In genomic region chr1:3651011-3651938, GRCh38 we compare ENCODE assay signal across 10 cellular contexts. TPM values are rescaled to one million over a fixed set of nuclear protein-coding genes. Genes with fewer than 3 reads are reported as not detected.
DNase-seq lines count a peak whose midpoint lies in the region; ATAC-seq, FAIRE-seq and TF ChIP-seq lines count a peak whose summit lies in the region.
"Had no signal": no experiment of that assay in that cellular context is flagged by ENCODE, and none has a peak within 500 bp of the region (broad histone marks: within the 10 kb centered on the region; RNA-seq: fewer than 3 reads in every experiment).

No MANE protein-coding gene starts in this region.

- SMC1A ChIA-PET in GM12878 (lab: Charles Lee; ENCODE audit: uncharacterized antibody, unreplicated experiment): interaction anchor here (1.2 to 7.7 kb wide), 4 partner anchors 7 to 26 kb away, joined by 3 to 117 read pairs (median 59); no protein-coding TSS in a partner anchor

- in situ Hi-C loops in HAP-1 (cut with MboI; ENCODE audit: low sequenced_read_pairs) (no loop called here), GM12878 (cut with MboI) (no loop called here), transverse colon (cut with MboI; ENCODE audit: low pct_ligation_motif_present in 1 of 4, low pct_unique_long_range_greater_than_20kb in 1 of 4, low sequenced_read_pairs in 3 of 4) (no loop called here)

- peaks cover 38% of the 10 kb centered on the region for H3K4me1 ChIP-seq in CD4-positive, CD25-positive, alpha-beta regulatory T cell (ENCODE audit: control insufficient read depth, insufficient read depth, low read length, poor library complexity, severe bottlenecking)
- H3K4me1 ChIP-seq in HAP-1 (peaks cover 13% of the 10 kb centered on the region), GM12878 (ENCODE audit: control insufficient read depth, insufficient read depth, low read length) (peaks cover 22% of the 10 kb centered on the region), transverse colon (peaks cover 12 to 43% (median 35%) of the 10 kb centered on the region in 4 donors)
- peaks cover 11 to 16% of the 10 kb centered on the region in 2 donors for H3K4me1 ChIP-seq in naive thymus-derived CD4-positive, alpha-beta T cell (ENCODE audit: control insufficient read depth in 2 of 2, insufficient read depth in 2 of 2, low read length in 2 of 2)

- H3K4me3 Mint-ChIP-seq in CD4-positive, CD25-positive, alpha-beta regulatory T cell: peak overlapping the region in 3 of 4 donors; percentile 57 to 71 (median 69)
- H3K4me3 Mint-ChIP-seq in naive thymus-derived CD4-positive, alpha-beta T cell: peak overlapping the region in 9 of 10 donors; percentile 39 to 88 (median 70)

- peaks cover 44% of the 10 kb centered on the region for H3K27me3 Mint-ChIP-seq in CD4-positive, CD25-positive, alpha-beta regulatory T cell
- H3K27me3 Mint-ChIP-seq in naive thymus-derived CD4-positive, alpha-beta T cell: peaks cover 29 to 42% (median 33%) of the 10 kb centered on the region in 5 donors

- H2AFZ ChIP-seq in GM12878 (ENCODE audit: control insufficient read depth, low read depth, low read length): peak overlapping the region; percentile 24; the same call in 1 of the 2 replicates

- TF ChIP-seq RAD21 in GM12878 (IDR thresholded peaks at IDR 0.05; ENCODE audit: insufficient read depth, low read depth, low read length): no peak

- no peaks in the 10 kb centered on the region for H4K20me1 ChIP-seq in GM12878 (ENCODE audit: control insufficient read depth, insufficient read depth)

- no peak overlapping the region for H3K4me3 ChIP-seq in CD4-positive, CD25-positive, alpha-beta regulatory T cell (ENCODE audit: low read depth, low read length)
- H3K4me3 ChIP-seq in HAP-1: peak overlapping the region; percentile 61
- peak overlapping the region; percentile 82 for H3K4me3 ChIP-seq in GM12878
- H3K4me3 ChIP-seq in naive thymus-derived CD4-positive, alpha-beta T cell (ENCODE audit: low read length): no peak overlapping the region
- H3K4me3 ChIP-seq in transverse colon: peak overlapping the region in 2 of 4 donors; percentile 35 to 93

- CTCF ChIA-PET in GM12878 (lab: Yijun Ruan, JAX): interaction anchor here (1.4 to 7.7 kb wide), 4 partner anchors 13 to 73 kb away, joined by 3 to 91 read pairs (median 36); no protein-coding TSS in a partner anchor
- CTCF ChIA-PET in naive thymus-derived CD4-positive, alpha-beta T cell (lab: Charles Lee): no interaction called here

- H3K36me3 ChIP-seq in CD4-positive, CD25-positive, alpha-beta regulatory T cell (ENCODE audit: control insufficient read depth, insufficient read depth, low read length): peaks cover 9% of the 10 kb centered on the region
- H3K36me3 ChIP-seq in HAP-1 (replicated peaks) (peaks cover 13% of the 10 kb centered on the region), GM12878 (ENCODE audit: control insufficient read depth in 2 of 2, insufficient read depth in 2 of 2, low read length in 1 of 2) (peaks cover 1 to 13% of the 10 kb centered on the region in 2 experiments; a peak in 2 of 4 replicates), transverse colon (peaks cover 0 to 11% (median 5%) of the 10 kb centered on the region in 4 donors)
- peaks cover 0 to 12% (median 0%) of the 10 kb centered on the region in 3 experiments for H3K36me3 ChIP-seq in naive thymus-derived CD4-positive, alpha-beta T cell (ENCODE audit: control insufficient read depth in 2 of 3, insufficient read depth in 3 of 3, low read length in 3 of 3)

- peak overlapping the region; percentile 82; the same call in 1 of the 2 replicates for H3K9ac ChIP-seq in GM12878 (ENCODE audit: control insufficient read depth, insufficient read depth, low read length)

- H3K9me3 Mint-ChIP-seq in CD4-positive, CD25-positive, alpha-beta regulatory T cell: peaks cover 0 to 4% (median 0%) of the 10 kb centered on the region in 7 donors
- H3K9me3 Mint-ChIP-seq in naive thymus-derived CD4-positive, alpha-beta T cell: no peaks in the 10 kb centered on the region

- no peaks in the 10 kb centered on the region for H3K36me3 Mint-ChIP-seq in CD4-positive, CD25-positive, alpha-beta regulatory T cell
- H3K36me3 Mint-ChIP-seq in naive thymus-derived CD4-positive, alpha-beta T cell: peaks cover 0 to 9% (median 0%) of the 10 kb centered on the region in 5 donors

- POLR2A ChIA-PET in GM12878 (lab: Charles Lee): interaction anchor here (0.9 to 11.3 kb wide), 4 partner anchors 15 to 26 kb away, joined by 3 to 184 read pairs (median 47); no protein-coding TSS in a partner anchor
- POLR2A ChIA-PET in naive thymus-derived CD4-positive, alpha-beta T cell (lab: Charles Lee): interaction anchor here (0.6 kb wide), 1 partner anchor 24 kb away, joined by 3 read pairs; no protein-coding TSS in a partner anchor

- TF ChIP-seq POLR2A in GM12878 (IDR thresholded peaks at IDR 0.05; ENCODE audit: low read depth, low read length) (peak; percentile 16; the same call in 1 of the 2 replicates), transverse colon (IDR thresholded peaks at IDR 0.05) (no peak)

- no peak overlapping the region for H3K27ac Mint-ChIP-seq in CD4-positive, CD25-positive, alpha-beta regulatory T cell
- H3K27ac Mint-ChIP-seq in naive thymus-derived CD4-positive, alpha-beta T cell: no peak overlapping the region

- FAIRE-seq in GM12878 (lab: Jason Lieb, UNC): no peak
- FAIRE-seq: bronchial epithelial cell, G401.6 had no signal

- no peak for ATAC-seq in CD4-positive, CD25-positive, alpha-beta regulatory T cell (ENCODE audit: low read depth in 2 of 2)
- ATAC-seq in GM12878 (peak; percentile 19), GM21717 (IDR thresholded peaks at IDR 0.05; ENCODE audit: unreplicated experiment) (no peak)
- no peak for ATAC-seq in naive thymus-derived CD4-positive, alpha-beta T cell

- intact Hi-C loops in GM12878 (cut with micrococcal nuclease; ENCODE audit: unreplicated experiment) (loop anchor here (2.0 kb wide), 1 partner anchor 26 kb away; the partner anchor contains the start of gene TPRG1L), transverse colon (cut with DNase I; ENCODE audit: low total_unique reads) (no loop called here)
- intact Hi-C loops in naive thymus-derived CD4-positive, alpha-beta T cell (cut with micrococcal nuclease): loop anchor here (2.0 to 5.0 kb wide), 3 partner anchors 71 to 1260 kb away; partner anchors contain the start of genes MORN1 (in 1 of the 2) and RER1 (in 1 of the 2)

- RAD21 ChIA-PET in GM12878 (lab: Charles Lee; ENCODE audit: unreplicated experiment): interaction anchor here (0.7 to 6.3 kb wide), 5 partner anchors 11 to 26 kb away, joined by 3 to 78 read pairs (median 12); no protein-coding TSS in a partner anchor

- no peaks in the 10 kb centered on the region for H3K9me3 ChIP-seq in CD4-positive, CD25-positive, alpha-beta regulatory T cell (ENCODE audit: control insufficient read depth in 2 of 2, low read length in 2 of 2)
- no peaks in the 10 kb centered on the region for H3K9me3 ChIP-seq in HAP-1
- H3K9me3 ChIP-seq in GM12878 (replicated peaks; ENCODE audit: control insufficient read depth, insufficient read depth, low read length): no peaks in the 10 kb centered on the region
- H3K9me3 ChIP-seq in naive thymus-derived CD4-positive, alpha-beta T cell (ENCODE audit: control insufficient read depth in 2 of 3, low read length in 3 of 3): no peaks in the 10 kb centered on the region
- H3K9me3 ChIP-seq in transverse colon: no peaks in the 10 kb centered on the region

- TF ChIP-seq EP300 in GM12878 (IDR thresholded peaks at IDR 0.05; ENCODE audit: borderline replicate concordance in 1 of 2, control insufficient read depth in 1 of 2, low read depth in 2 of 2, low read length in 2 of 2): no peak
- no peak for TF ChIP-seq EP300 in transverse colon (IDR thresholded peaks at IDR 0.05; ENCODE audit: low read depth)

- peaks cover 63% of the 10 kb centered on the region for H3K79me2 ChIP-seq in GM12878 (ENCODE audit: control insufficient read depth, insufficient read depth, low read length)

- peak overlapping the region; percentile 92 for H3K4me2 ChIP-seq in GM12878 (ENCODE audit: control insufficient read depth, insufficient read depth)

- TF ChIP-seq CTCF in GM12878 (IDR thresholded peaks at IDR 0.05 in 2 of 3, conservative IDR thresholded peaks at IDR 0.05 in 1 of 3; ENCODE audit: control insufficient read depth in 2 of 3, extremely low read depth in 1 of 3, insufficient read depth in 1 of 3, low read depth in 3 of 3, low read length in 3 of 3): no peak
- TF ChIP-seq CTCF in transverse colon (IDR thresholded peaks at IDR 0.05): no peak

- WGBS in GM12878 (ENCODE audit: insufficient coverage, insufficient replicate concordance, low lambda C conversion rate, missing lambda C conversion rate): 29% methylated on average over 77 of the region's 84 CpGs
- WGBS in transverse colon (ENCODE audit: low coverage in 1 of 2), 2 donors: 16% methylated on average over 39 of the region's 84 CpGs; no CpG with 5 or more reads in 1 of the 2 donors

- peak in 1 of 3 donors; percentile 18 for DNase-seq in CD4-positive, CD25-positive, alpha-beta regulatory T cell
- DNase-seq in HAP-1 (ENCODE audit: low spot score in 2 of 2) (no peak), GM12878 (ENCODE audit: low read depth, low spot score) (no peak), transverse colon (no peak), GM19240 (ENCODE audit: insufficient read length, low spot score) (no peak)
- DNase-seq in naive thymus-derived CD4-positive, alpha-beta T cell: peak in 5 of 9 donors; percentile 8 to 21 (median 16)
- no peak for DNase-seq in activated effector memory CD4-positive, alpha-beta T cell treated with Interleukin-2 at 50 U/mL for 16 hours

- BruUV-seq in GM12878 (replicated peaks; lab: Mats Ljungman, UMichigan): no TSS peak

- peaks cover 8 to 28% (median 24%) of the 10 kb centered on the region in 4 donors for H3K4me1 Mint-ChIP-seq in CD4-positive, CD25-positive, alpha-beta regulatory T cell
- H3K4me1 Mint-ChIP-seq in naive thymus-derived CD4-positive, alpha-beta T cell: peaks cover 13 to 37% (median 33%) of the 10 kb centered on the region in 7 donors

- H3K27ac ChIP-seq in CD4-positive, CD25-positive, alpha-beta regulatory T cell (ENCODE audit: insufficient read depth, low read length, poor library complexity, severe bottlenecking): no peak overlapping the region
- H3K27ac ChIP-seq in GM12878 (ENCODE audit: control insufficient read depth, insufficient read depth) (peak overlapping the region; percentile 66), transverse colon (no peak overlapping the region)
- no peak overlapping the region for H3K27ac ChIP-seq in naive thymus-derived CD4-positive, alpha-beta T cell (ENCODE audit: low read depth, low read length)

- H3K27me3 ChIP-seq in CD4-positive, CD25-positive, alpha-beta regulatory T cell (ENCODE audit: control insufficient read depth, insufficient read depth, low read length): peaks cover 4% of the 10 kb centered on the region
- H3K27me3 ChIP-seq in HAP-1 (ENCODE audit: low read depth): no peaks in the 10 kb centered on the region
- H3K27me3 ChIP-seq in GM12878 (replicated peaks in 1 of 2; ENCODE audit: control insufficient read depth in 2 of 2, insufficient read depth in 2 of 2, low read length in 1 of 2): no peaks in the 10 kb centered on the region
- H3K27me3 ChIP-seq in naive thymus-derived CD4-positive, alpha-beta T cell (ENCODE audit: control insufficient read depth in 2 of 2, insufficient read depth in 2 of 2, low read length in 2 of 2): peaks cover 3 to 20% of the 10 kb centered on the region in 2 donors
- H3K27me3 ChIP-seq in transverse colon: peaks cover 63% of the 10 kb centered on the region

RNA-seq across cellular contexts. Expression of gene TP73, which starts 1.0 kb away (rescaled TPM):
- total RNA-seq in CD4-positive, CD25-positive, alpha-beta regulatory T cell: not detected
- polyA plus RNA-seq in CD4-positive, CD25-positive, alpha-beta regulatory T cell: under 1 TPM in 2 of 4 donors, not detected in 2; 0.08 to 0.12 TPM
- total RNA-seq in GM12878 (2013; cell fraction: nucleolus; rRNA removed): 89.6 and 102 TPM in 2 replicates
- total RNA-seq in GM12878 (2014; rRNA removed) (18.6 and 20.4 TPM in 2 replicates), GM12878 (2014; rRNA removed; fragmentation: Illumina TruSeq; extraction: Trizol) (7.8 and 8.5 TPM in 2 replicates), GM12878 (2021) (49.6 and 54.2 TPM in 2 replicates), transverse colon (under 1 TPM in 2 of 4 donors, not detected in 2; 0.20 to 0.32 TPM)
- 5.6 TPM for polyA plus RNA-seq in GM12878 (2011; ENCODE audit: low read depth)
- polyA plus RNA-seq in GM12878 (2011; rRNA removed) (3.3 and 6.5 TPM in 2 replicates), GM12878 (2014; fragmentation: Illumina TruSeq; extraction: Trizol) (3.4 and 9.3 TPM in 2 replicates), GM12878 (2014; fragmentation: Nextera tagmentation; extraction: Ambion mirVana) (under 1 TPM; 0.08 to 0.22 TPM), GM12878 (2014; rRNA removed) (20.4 and 28.7 TPM in 2 replicates), GM12878 (2016; fragmentation: Nextera tagmentation; extraction: Ambion mirVana) (10 to 100 TPM; 24.8 to 29.4 TPM)
- polyA plus RNA-seq in GM12878 (2011; cell fraction: cytosol; rRNA removed): 9.1 and 11.1 TPM in 2 replicates
- 63.3 and 74.6 TPM in 2 replicates for polyA plus RNA-seq in GM12878 (2011; cell fraction: nucleus; rRNA removed)
- polyA plus RNA-seq in GM12878 (2012): 19.5 and 20.0 TPM in 2 replicates
- polyA minus RNA-seq in GM12878 (2011; rRNA and poly(A)+ RNA removed): 10.9 and 22.2 TPM in 2 replicates
- 13.4 and 15.6 TPM in 2 replicates for polyA minus RNA-seq in GM12878 (2011; cell fraction: cytosol; rRNA and poly(A)+ RNA removed)
- polyA minus RNA-seq in GM12878 (2011; cell fraction: nucleus; rRNA and poly(A)+ RNA removed): 23.7 and 49.5 TPM in 2 replicates
- total RNA-seq in naive thymus-derived CD4-positive, alpha-beta T cell: 1 to 10 TPM in 1 of 5 experiments, under 1 TPM in 2, not detected in 2; 0.15 to 2.4 (median 0.45) TPM
- under 1 TPM; 0.03 to 0.15 TPM for polyA plus RNA-seq in naive thymus-derived CD4-positive, alpha-beta T cell

RNA-seq across cellular contexts. Expression of gene WRAP73, which starts 1.4 kb away (rescaled TPM):
- total RNA-seq in CD4-positive, CD25-positive, alpha-beta regulatory T cell: 37.1 TPM
- 10 to 100 TPM; 27.9 to 36.5 (median 33.2) TPM for polyA plus RNA-seq in CD4-positive, CD25-positive, alpha-beta regulatory T cell
- total RNA-seq in GM12878 (2013; cell fraction: nucleolus; rRNA removed): 44.4 and 44.8 TPM in 2 replicates
- total RNA-seq in GM12878 (2014; rRNA removed): 41.9 and 49.1 TPM in 2 replicates
- total RNA-seq in GM12878 (2014; rRNA removed; fragmentation: Illumina TruSeq; extraction: Trizol): 22.8 and 23.8 TPM in 2 replicates
- 37.8 and 44.4 TPM in 2 replicates for total RNA-seq in GM12878 (2021)
- 10.6 TPM for polyA plus RNA-seq in GM12878 (2011; ENCODE audit: low read depth)
- polyA plus RNA-seq in GM12878 (2011; rRNA removed): 28.7 and 49.1 TPM in 2 replicates
- 63.6 and 87.5 TPM in 2 replicates for polyA plus RNA-seq in GM12878 (2011; cell fraction: cytosol; rRNA removed)
- polyA plus RNA-seq in GM12878 (2011; cell fraction: nucleus; rRNA removed): 186 and 229 TPM in 2 replicates
- polyA plus RNA-seq in GM12878 (2012): 21.0 and 25.2 TPM in 2 replicates
- 13.8 and 46.8 TPM in 2 replicates for polyA plus RNA-seq in GM12878 (2014; fragmentation: Illumina TruSeq; extraction: Trizol)
- 1 to 10 TPM; 3.2 to 7.6 TPM for polyA plus RNA-seq in GM12878 (2014; fragmentation: Nextera tagmentation; extraction: Ambion mirVana)
- 65.8 and 72.6 TPM in 2 replicates for polyA plus RNA-seq in GM12878 (2014; rRNA removed)
- 10 to 100 TPM; 52.5 to 58.5 TPM for polyA plus RNA-seq in GM12878 (2016; fragmentation: Nextera tagmentation; extraction: Ambion mirVana)
- 22.7 and 36.0 TPM in 2 replicates for polyA minus RNA-seq in GM12878 (2011; rRNA and poly(A)+ RNA removed)
- polyA minus RNA-seq in GM12878 (2011; cell fraction: cytosol; rRNA and poly(A)+ RNA removed): 15.2 and 22.9 TPM in 2 replicates
- 34.2 and 49.2 TPM in 2 replicates for polyA minus RNA-seq in GM12878 (2011; cell fraction: nucleus; rRNA and poly(A)+ RNA removed)
- total RNA-seq in naive thymus-derived CD4-positive, alpha-beta T cell: 10 to 100 TPM; 28.1 to 42.0 (median 36.3) TPM
- 10 to 100 TPM; 25.5 to 37.4 TPM for polyA plus RNA-seq in naive thymus-derived CD4-positive, alpha-beta T cell
- total RNA-seq in transverse colon: 10 to 100 TPM; 19.7 to 30.4 (median 25.5) TPM

RNA-seq across cellular contexts. Expression of gene TPRG1L, which starts 26.5 kb away (rescaled TPM):
- total RNA-seq in CD4-positive, CD25-positive, alpha-beta regulatory T cell: 26.9 TPM
- 10 to 100 TPM; 34.3 to 35.9 (median 35.1) TPM for polyA plus RNA-seq in CD4-positive, CD25-positive, alpha-beta regulatory T cell
- 3.6 and 3.8 TPM in 2 replicates for total RNA-seq in GM12878 (2013; cell fraction: nucleolus; rRNA removed)
- total RNA-seq in GM12878 (2014; rRNA removed) (5.3 and 5.8 TPM in 2 replicates), GM12878 (2014; rRNA removed; fragmentation: Illumina TruSeq; extraction: Trizol) (7.3 and 7.6 TPM in 2 replicates), GM12878 (2021) (9.6 and 10.9 TPM in 2 replicates), transverse colon (10 to 100 TPM; 24.5 to 86.8 (median 56.0) TPM)
- 11.2 TPM for polyA plus RNA-seq in GM12878 (2011; ENCODE audit: low read depth)
- polyA plus RNA-seq in GM12878 (2011; rRNA removed) (14.6 and 16.5 TPM in 2 replicates), GM12878 (2014; fragmentation: Illumina TruSeq; extraction: Trizol) (12.1 and 12.2 TPM in 2 replicates), GM12878 (2014; fragmentation: Nextera tagmentation; extraction: Ambion mirVana) (1 to 10 TPM; 1.5 to 5.2 TPM), GM12878 (2014; rRNA removed) (10.5 and 11.6 TPM in 2 replicates), GM12878 (2016; fragmentation: Nextera tagmentation; extraction: Ambion mirVana) (1 to 10 TPM; 6.9 to 8.3 TPM)
- polyA plus RNA-seq in GM12878 (2011; cell fraction: cytosol; rRNA removed): 16.9 and 19.2 TPM in 2 replicates
- polyA plus RNA-seq in GM12878 (2011; cell fraction: nucleus; rRNA removed): 5.5 and 7.1 TPM in 2 replicates
- polyA plus RNA-seq in GM12878 (2012): 15.3 TPM in 2 replicates
- polyA minus RNA-seq in GM12878 (2011; rRNA and poly(A)+ RNA removed): 9.4 and 14.6 TPM in 2 replicates
- 5.7 and 6.7 TPM in 2 replicates for polyA minus RNA-seq in GM12878 (2011; cell fraction: cytosol; rRNA and poly(A)+ RNA removed)
- polyA minus RNA-seq in GM12878 (2011; cell fraction: nucleus; rRNA and poly(A)+ RNA removed): 1.6 and 3.5 TPM in 2 replicates
- total RNA-seq in naive thymus-derived CD4-positive, alpha-beta T cell: 10 to 100 TPM; 15.6 to 61.4 (median 37.8) TPM
- polyA plus RNA-seq in naive thymus-derived CD4-positive, alpha-beta T cell: 10 to 100 TPM; 44.0 to 47.9 TPM

RNA-seq across cellular contexts. Expression of gene MEGF6, which starts 40.0 kb away (rescaled TPM):
- 123 TPM for total RNA-seq in CD4-positive, CD25-positive, alpha-beta regulatory T cell
- 1 to 10 TPM; 4.7 to 9.8 (median 6.5) TPM for polyA plus RNA-seq in CD4-positive, CD25-positive, alpha-beta regulatory T cell
- total RNA-seq in GM12878 (2013; cell fraction: nucleolus; rRNA removed): 23.2 and 27.8 TPM in 2 replicates
- total RNA-seq in GM12878 (2014; rRNA removed) (not detected in 2 replicates), GM12878 (2014; rRNA removed; fragmentation: Illumina TruSeq; extraction: Trizol) (not detected in 2 replicates), GM12878 (2021) (0.32 and 0.41 TPM in 2 replicates), transverse colon (10 to 100 TPM in 2 of 4 donors, 1 to 10 TPM in 2; 4.1 to 27.1 (median 11.4) TPM)
- polyA plus RNA-seq in GM12878 (2011; ENCODE audit: low read depth): not detected
- polyA plus RNA-seq in GM12878 (2011; rRNA removed) (0.06 TPM in 1 of 2 replicates, not detected in the other), GM12878 (2014; fragmentation: Illumina TruSeq; extraction: Trizol) (not detected in 2 replicates), GM12878 (2014; fragmentation: Nextera tagmentation; extraction: Ambion mirVana) (not detected), GM12878 (2014; rRNA removed) (0.01 and 0.03 TPM in 2 replicates), GM12878 (2016; fragmentation: Nextera tagmentation; extraction: Ambion mirVana) (not detected)
- polyA plus RNA-seq in GM12878 (2011; cell fraction: cytosol; rRNA removed): 0.03 TPM in 2 replicates
- polyA plus RNA-seq in GM12878 (2011; cell fraction: nucleus; rRNA removed): 1.6 and 1.8 TPM in 2 replicates
- polyA plus RNA-seq in GM12878 (2012): 0.20 and 0.24 TPM in 2 replicates
- polyA minus RNA-seq in GM12878 (2011; rRNA and poly(A)+ RNA removed): 0.05 TPM in 1 of 2 replicates, not detected in the other
- 0.21 and 0.27 TPM in 2 replicates for polyA minus RNA-seq in GM12878 (2011; cell fraction: cytosol; rRNA and poly(A)+ RNA removed)
- polyA minus RNA-seq in GM12878 (2011; cell fraction: nucleus; rRNA and poly(A)+ RNA removed): 0.19 and 0.24 TPM in 2 replicates
- 100 to 1,000 TPM in 2 of 5 experiments, 10 to 100 TPM in 3; 14.6 to 209 (median 81.3) TPM for total RNA-seq in naive thymus-derived CD4-positive, alpha-beta T cell
- polyA plus RNA-seq in naive thymus-derived CD4-positive, alpha-beta T cell: 10 to 100 TPM in 1 of 2 donors, 1 to 10 TPM in 1; 1.9 to 10.1 TPM

Comparison
In these comparisons a context has a peak if more than half of its experiments do, and no peak if none do; other contexts are left out.
1. DNase-seq: peak in naive thymus-derived CD4-positive, alpha-beta T cell (5 of 9); none in HAP-1 (0 of 2), GM12878 (single experiment), transverse colon (single experiment), GM19240 (single experiment) and activated effector memory CD4-positive, alpha-beta T cell treated with Interleukin-2 at 50 U/mL for 16 hours (single experiment).
2. H3K4me3 ChIP-seq: peak in HAP-1 (single experiment) and GM12878 (single experiment); none in CD4-positive, CD25-positive, alpha-beta regulatory T cell (single experiment) and naive thymus-derived CD4-positive, alpha-beta T cell (single experiment).